Comparison of ENCODE assay signal across 14 cellular contexts in the genomic region with DNA sequence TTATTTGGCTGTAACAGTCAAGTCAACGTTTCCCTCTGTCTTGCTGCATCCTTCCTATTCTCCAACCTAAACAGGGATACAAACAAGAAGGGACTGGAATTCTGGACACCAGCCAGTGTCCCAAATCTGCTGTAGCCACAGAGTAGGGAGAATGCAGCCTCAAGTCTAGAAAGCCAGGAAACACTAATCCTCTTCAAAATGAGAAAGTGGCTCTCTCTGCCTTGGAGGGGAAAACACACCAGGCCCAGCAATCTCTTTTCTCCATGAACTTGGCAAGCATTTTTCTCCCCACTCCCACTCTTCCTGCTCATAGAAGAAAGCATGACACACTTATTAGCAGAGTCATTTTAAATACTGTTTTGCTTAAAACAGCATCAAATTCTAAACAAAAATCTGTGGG.
"Had no signal": no experiment of that assay in that cellular context is flagged by ENCODE, and none has a peak within 500 bp of the region (broad histone marks: within the 10 kb centered on the region; RNA-seq: fewer than 3 reads in every experiment).

No MANE protein-coding gene starts in this region.

- H3K27ac ChIP-seq: neural progenitor cell, ovary, sigmoid colon had no signal

- H3K36me3 ChIP-seq: neural progenitor cell, ovary, sigmoid colon had no signal

- H3K9me3 ChIP-seq: ovary, sigmoid colon had no signal

- H3K4me3 ChIP-seq: neural progenitor cell, ovary, sigmoid colon had no signal

- H3K27me3 ChIP-seq: neural progenitor cell, ovary, sigmoid colon had no signal

- DNase-seq: activated CD4-positive, alpha-beta T cell treated with anti-CD3 and anti-CD28 coated beads, Interleukin-2, amount 50 U/mL, for 1 hour; activated CD8-positive, alpha-beta memory T cell treated with anti-CD3 and anti-CD28 coated beads for 24 hours; activated gamma-delta T cell treated with Interleukin-2 at 50 U/mL for 16 hours; activated naive CD8-positive, alpha-beta T cell treated with anti-CD3 and anti-CD28 coated beads for 36 hours; dermis blood vessel endothelial cell; endodermal cell; erythroblast; hippocampal formation; mesendoderm; ovary; sigmoid colon; stimulated activated CD4-positive, alpha-beta T cell treated with anti-CD3 and anti-CD28 coated beads, Interleukin-1b, Interleukin-23, amount 100 ng/mL, for 48 hours; stimulated activated naive CD8-positive, alpha-beta T cell treated with anti-CD3 and anti-CD28 coated beads, Interleukin-15, amount 100 ng/mL, for 72 hours had no signal

- H3K4me1 ChIP-seq: neural progenitor cell, sigmoid colon had no signal
